Comparison of ENCODE assay signal across 14 cellular contexts in genomic region chr20:34632870-34633452, GRCh38.
"Had no signal": no experiment of that assay in that cellular context is flagged by ENCODE, and none has a peak within 500 bp of the region (broad histone marks: within the 10 kb centered on the region; RNA-seq: fewer than 3 reads in every experiment).

No MANE protein-coding gene starts in this region.

- H3K27me3 ChIP-seq: gastroesophageal sphincter, heart left ventricle had no signal

- H3K9ac ChIP-seq: SK-N-SH had no signal

- H3K27ac ChIP-seq: gastroesophageal sphincter, heart left ventricle had no signal

- H3K9me2 ChIP-seq: SK-N-SH had no signal

- DNase-seq: activated CD4-positive, alpha-beta T cell treated with anti-CD3 and anti-CD28 coated beads, Interleukin-2, amount 10 ng/mL, durations not matched to agents 24 days and 14 days; activated CD8-positive, alpha-beta memory T cell treated with anti-CD3 and anti-CD28 coated beads, Interleukin-2, amount 50 U/mL, for 4 hours; activated naive CD4-positive, alpha-beta T cell; activated naive CD8-positive, alpha-beta T cell treated with anti-CD3 and anti-CD28 coated beads, Interleukin-2, amount 10 ng/mL, durations not matched to agents 7 days and 5 days; activated T-cell treated with anti-CD3 and anti-CD28 coated beads, Interleukin-2, amount 50 U/mL, for 72 hours; amygdala; heart left ventricle; kidney glomerular epithelial cell; left ventricle myocardium superior; naive thymus-derived CD8-positive, alpha-beta T cell; SK-N-SH; stimulated activated CD4-positive, alpha-beta T cell treated with anti-CD3 and anti-CD28 coated beads, Interleukin-4, amount 100 ng/mL, for 4 hours; T1000 had no signal

- H3K4me3 ChIP-seq: gastroesophageal sphincter, heart left ventricle had no signal

- H3K9me3 ChIP-seq: gastroesophageal sphincter, heart left ventricle, SK-N-SH had no signal

- H3K4me2 ChIP-seq: SK-N-SH had no signal
